In the genomic region with DNA sequence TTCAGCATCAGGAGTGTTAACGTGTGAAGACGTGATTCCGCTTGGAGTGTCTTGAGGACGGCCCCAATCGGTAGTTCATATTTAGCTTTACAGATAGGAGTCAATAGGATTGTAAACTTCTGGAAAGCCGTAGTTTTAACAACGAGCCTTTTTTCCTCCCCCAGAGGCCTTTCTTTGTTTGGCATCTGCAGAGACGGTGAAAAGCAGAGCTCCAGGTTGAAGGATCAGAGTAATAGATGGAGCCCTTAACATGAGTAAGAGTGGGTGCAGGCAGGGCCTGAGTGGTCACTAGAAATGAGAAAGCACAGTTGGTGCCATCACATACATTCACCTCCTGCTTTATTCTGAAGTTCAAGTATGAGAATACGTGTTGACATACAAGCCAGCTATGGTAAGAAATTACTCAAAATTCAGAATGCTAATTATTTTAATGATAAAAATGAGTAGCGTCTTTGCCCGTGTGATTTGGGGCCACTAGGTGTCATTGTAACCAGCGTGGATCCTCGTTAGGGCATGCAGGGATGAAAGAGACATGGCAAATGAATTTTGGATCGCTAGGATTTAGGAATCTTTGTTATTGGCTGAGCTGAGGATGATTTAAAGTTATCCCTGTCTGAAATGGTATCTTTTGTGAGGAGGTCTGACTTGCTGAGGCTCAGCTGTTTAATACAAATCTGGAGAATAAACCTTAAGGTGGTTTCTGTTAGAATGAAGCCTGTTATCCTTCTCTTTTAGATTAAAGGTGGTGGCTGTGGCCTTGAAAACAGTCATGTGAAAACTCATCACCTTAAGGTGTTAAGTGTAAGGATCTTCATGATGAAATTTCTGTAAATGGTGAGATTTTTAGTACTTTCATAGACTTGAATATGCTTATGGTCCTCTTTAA, we compare ENCODE assay signal across 8 cellular contexts. TPM values are rescaled to one million over a fixed set of nuclear protein-coding genes. Genes with fewer than 3 reads are reported as not detected.
DNase-seq lines count a peak whose midpoint lies in the region; ATAC-seq and TF ChIP-seq lines count a peak whose summit lies in the region.

No MANE protein-coding gene starts in this region.

- intact Hi-C loops in natural killer cell (cut with micrococcal nuclease), result loop anchor here (2.0 to 5.0 kb wide), 3 partner anchors 66 to 159 kb away; no protein-coding TSS in a partner anchor

- no peak for ATAC-seq in natural killer cell

- DNase-seq in AML-193 (lab: John Stamatoyannopoulos, UW), result peak; percentile 51 to 59
- DNase-seq in GM13977 (ENCODE audit: low spot score), result no peak
- DNase-seq in SK-MEL-5 (ENCODE audit: low read depth, low spot score), result peak; percentile 71
- DNase-seq in epithelial cell of proximal tubule (ENCODE audit: low read depth), result no peak
- DNase-seq in natural killer cell, result no peak
- no peak for DNase-seq in NCI-H226
- DNase-seq in iPS-NIHi7 (ENCODE audit: extremely low spot score), result no peak
- DNase-seq in activated CD4-positive, alpha-beta T cell treated with anti-CD3 and anti-CD28 coated beads, Interleukin-2, amount 50 U/mL, for 1 hour, result no peak

- H3K4me1 Mint-ChIP-seq in natural killer cell, result peaks cover 32 to 34% of the 10 kb centered on the region in 2 donors

- H3K27ac Mint-ChIP-seq in natural killer cell, result peak overlapping the region; percentile 100

- TF ChIP-seq CTCF in GM13977 (IDR thresholded peaks at IDR 0.05; ENCODE audit: extremely low read depth, insufficient read depth, missing control alignments) (peak; percentile 73), epithelial cell of proximal tubule (conservative IDR thresholded peaks at IDR 0.05; ENCODE audit: low read depth, low read length) (peak; percentile 62), natural killer cell (IDR thresholded peaks at IDR 0.05) (peak; percentile 46)

- in situ Hi-C loops in GM13977 (cut with MboI; ENCODE audit: low pct_unique_long_range_greater_than_20kb, low sequenced_read_pairs, unreplicated experiment) (no loop called here), SK-MEL-5 (cut with HindIII; ENCODE audit: low pct_unique_long_range_greater_than_20kb, low sequenced_read_pairs) (no loop called here)

- H3K4me3 ChIP-seq in epithelial cell of proximal tubule (ENCODE audit: low read depth, low read length), result peak overlapping the region; percentile 92

- peak overlapping the region; percentile 100 for H3K4me3 Mint-ChIP-seq in natural killer cell

- no peaks in the 10 kb centered on the region for H3K9me3 Mint-ChIP-seq in natural killer cell

- H3K36me3 Mint-ChIP-seq in natural killer cell, result no peaks in the 10 kb centered on the region

- H3K27me3 Mint-ChIP-seq in natural killer cell (ENCODE audit: low read depth in 2 of 2), result no peaks in the 10 kb centered on the region

RNA-seq across cellular contexts. Expression of a gene that starts 18.6 kb away (rescaled TPM):
- 15.8 and 18.8 TPM in 2 replicates for total RNA-seq in SK-MEL-5 (2014; rRNA removed; shearing (Covaris generic))
- polyA plus RNA-seq in SK-MEL-5 (2015; cell fraction: cytosol; rRNA removed), result 12.2 and 13.3 TPM in 2 replicates
- 32.9 and 49.6 TPM in 2 replicates for polyA plus RNA-seq in SK-MEL-5 (2015; cell fraction: nucleus; rRNA removed)
- total RNA-seq in epithelial cell of proximal tubule (0.22 and 5.8 TPM in 2 replicates), natural killer cell (1 to 10 TPM in 1 of 3 donors, under 1 TPM in 2; 0.77 to 1.1 (median 0.82) TPM)

RNA-seq across cellular contexts. Expression of a gene that starts 20.9 kb away (rescaled TPM):
- 122 TPM in 2 replicates for total RNA-seq in SK-MEL-5 (2014; rRNA removed; shearing (Covaris generic))
- polyA plus RNA-seq in SK-MEL-5 (2015; cell fraction: cytosol; rRNA removed), result 107 and 128 TPM in 2 replicates
- 37.9 and 41.4 TPM in 2 replicates for polyA plus RNA-seq in SK-MEL-5 (2015; cell fraction: nucleus; rRNA removed)
- total RNA-seq in epithelial cell of proximal tubule (10.2 and 49.9 TPM in 2 replicates), natural killer cell (under 1 TPM; 0.12 to 0.33 (median 0.16) TPM)

RNA-seq across cellular contexts. Expression of a gene that starts 27.2 kb away (rescaled TPM):
- total RNA-seq in SK-MEL-5 (2014; rRNA removed; shearing (Covaris generic)), result 77.4 and 96.3 TPM in 2 replicates
- 96.4 and 117 TPM in 2 replicates for polyA plus RNA-seq in SK-MEL-5 (2015; cell fraction: cytosol; rRNA removed)
- polyA plus RNA-seq in SK-MEL-5 (2015; cell fraction: nucleus; rRNA removed), result 76.4 and 135 TPM in 2 replicates
- 1.4 and 2.9 TPM in 2 replicates for total RNA-seq in epithelial cell of proximal tubule
- under 1 TPM in 1 of 3 donors, not detected in 2; 0.65 TPM for total RNA-seq in natural killer cell

RNA-seq across cellular contexts. Expression of a gene that starts 57.2 kb away (rescaled TPM):
- 25.0 and 28.6 TPM in 2 replicates for total RNA-seq in SK-MEL-5 (2014; rRNA removed; shearing (Covaris generic))
- 75.0 and 78.8 TPM in 2 replicates for polyA plus RNA-seq in SK-MEL-5 (2015; cell fraction: cytosol; rRNA removed)
- 64.9 and 68.7 TPM in 2 replicates for polyA plus RNA-seq in SK-MEL-5 (2015; cell fraction: nucleus; rRNA removed)
- total RNA-seq in epithelial cell of proximal tubule, result 35.2 and 101 TPM in 2 replicates
- 100 to 1,000 TPM; 194 to 233 (median 202) TPM for total RNA-seq in natural killer cell

Comparison
In these comparisons a context has a peak if more than half of its experiments do, and no peak if none do; other contexts are left out.
1. DNase-seq: peak in AML-193 (2 of 2) and SK-MEL-5 (single experiment); none in GM13977 (single experiment), epithelial cell of proximal tubule (single experiment), natural killer cell (single experiment), NCI-H226 (single experiment), iPS-NIHi7 (single experiment) and activated CD4-positive, alpha-beta T cell treated with anti-CD3 and anti-CD28 coated beads, Interleukin-2, amount 50 U/mL, for 1 hour (single experiment).
2. RNA of a gene that starts 27.2 kb away (total RNA-seq): 77.4 to 96.3 TPM in SK-MEL-5; 1.4 to 2.9 TPM in epithelial cell of proximal tubule and 0.65 TPM in natural killer cell; every median in the first group is over 10 times any median in the second.
3. Peak in every context shown above with its lines, with median percentiles within 50 percentile points of each other: CTCF ChIP-seq.